ENCODE assay signal across 1 cellular context in the genomic region with DNA sequence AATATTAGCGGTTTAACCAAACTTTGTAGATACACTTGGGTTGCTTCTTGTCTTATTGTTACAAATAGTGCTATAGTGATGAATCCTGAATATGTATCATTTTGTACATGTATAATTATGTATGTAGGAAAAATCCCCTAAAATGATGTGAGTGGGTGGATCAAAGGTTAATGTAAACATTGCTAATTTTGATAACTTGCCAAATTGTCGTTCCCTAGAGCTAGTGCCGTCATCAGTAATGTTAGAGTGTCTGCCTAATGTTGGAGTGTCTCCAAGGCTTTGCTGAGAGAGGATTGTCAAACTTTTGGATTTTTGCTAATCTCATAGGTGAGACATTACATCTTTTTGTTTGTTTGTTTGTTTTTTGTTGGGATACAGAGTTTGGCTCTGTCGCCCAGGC.
TF ChIP-seq lines count a peak whose summit lies in the region.

No MANE protein-coding gene starts in this region.

TF ChIP-seq in endothelial cell of umbilical vein, 7 proteins besides CTCF, POLR2A, EP300 and RAD21:
- TF ChIP-seq EZH2 (IDR thresholded peaks at IDR 0.05; ENCODE audit: borderline replicate concordance, low read depth, low read length, severe bottlenecking) = no peak
- TF ChIP-seq MYC (IDR thresholded peaks at IDR 0.05; ENCODE audit: low read depth, low read length) = no peak
- TF ChIP-seq JUN (IDR thresholded peaks at IDR 0.05; ENCODE audit: borderline replicate concordance, insufficient read depth, insufficient read length, low read depth) = no peak
- no peak for TF ChIP-seq GATA2 (IDR thresholded peaks at IDR 0.05; ENCODE audit: insufficient read depth, insufficient read length, low read depth, low read length)
- TF ChIP-seq POLR2AphosphoS5 (IDR thresholded peaks at IDR 0.05; ENCODE audit: insufficient read depth, low read depth, low read length) = no peak
- no peak for TF ChIP-seq FOS (IDR thresholded peaks at IDR 0.05; ENCODE audit: borderline replicate concordance, insufficient read depth, low read length)
- TF ChIP-seq, protein P1, sequence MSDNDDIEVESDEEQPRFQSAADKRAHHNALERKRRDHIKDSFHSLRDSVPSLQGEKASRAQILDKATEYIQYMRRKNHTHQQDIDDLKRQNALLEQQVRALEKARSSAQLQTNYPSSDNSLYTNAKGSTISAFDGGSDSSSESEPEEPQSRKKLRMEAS (IDR thresholded peaks at IDR 0.05; ENCODE audit: insufficient read depth, insufficient read length) = no peak
